Comparison of ENCODE assay signal across 16 cellular contexts in genomic region chr17:61291457-61292311, GRCh38.
DNase-seq lines count a peak whose midpoint lies in the region; ATAC-seq, FAIRE-seq and TF ChIP-seq lines count a peak whose summit lies in the region.
"Had no signal": no experiment of that assay in that cellular context is flagged by ENCODE, and none has a peak within 500 bp of the region (broad histone marks: within the 10 kb centered on the region; RNA-seq: fewer than 3 reads in every experiment).

No MANE protein-coding gene starts in this region.

- no peak overlapping the region for H3K23ac ChIP-seq in mesenchymal stem cell (ENCODE audit: low read length in 2 of 2)

- CTCF ChIA-PET in K562 (lab: Yijun Ruan, JAX; ENCODE audit: low intra/inter-chr PET ratio): interaction anchor here (0.6 kb wide), 1 partner anchor 1951 kb away, joined by 6 read pairs; no protein-coding TSS in a partner anchor

- H3K36me3 Mint-ChIP-seq in activated T-cell treated with anti-CD3 and anti-CD28 coated beads, Interleukin-2, amount 50 U/mL, for 72 hours (ENCODE audit: insufficient read depth in 2 of 2): no peaks in the 10 kb centered on the region
- H3K36me3 Mint-ChIP-seq: CD4-positive, CD25-positive, alpha-beta regulatory T cell; natural killer cell treated with Interleukin-12 subunit alpha and Interleukin-12 subunit beta and Interleukin-15 and Interleukin-18, amount 100 ng/mL, for 72 hours had no signal

- TF ChIP-seq POLR2A in K562 (conservative IDR thresholded peaks at IDR 0.05): no peak

- H2BK5ac ChIP-seq in mesenchymal stem cell (ENCODE audit: low read depth, low read length, poor library complexity, severe bottlenecking): no peak overlapping the region

- no peaks in the 10 kb centered on the region for H3K36me3 ChIP-seq in K562 (ENCODE audit: control insufficient read depth, insufficient read depth, low read length)
- H3K36me3 ChIP-seq in mesenchymal stem cell (ENCODE audit: control insufficient read depth in 1 of 2, insufficient read depth in 2 of 2, low read depth in 1 of 2, low read length in 2 of 2): no peaks in the 10 kb centered on the region

- TF ChIP-seq EP300 in K562 (IDR thresholded peaks at IDR 0.05; ENCODE audit: low read length): no peak

- no peak overlapping the region for H2AK5ac ChIP-seq in mesenchymal stem cell (ENCODE audit: low read length, severe bottlenecking)

- H3K9ac ChIP-seq in K562 (ENCODE audit: insufficient read depth in 1 of 2, low read depth in 2 of 2, low read length in 2 of 2): no peak overlapping the region
- no peak overlapping the region for H3K9ac ChIP-seq in mesenchymal stem cell (ENCODE audit: low read length)

- no peak overlapping the region for H3K4me3 ChIP-seq in K562
- H3K4me3 ChIP-seq in mesenchymal stem cell (ENCODE audit: insufficient read depth in 1 of 2, low read depth in 1 of 2, low read length in 2 of 2): no peak overlapping the region

- FAIRE-seq in K562 (lab: Jason Lieb, UNC) (no peak), urothelium cell line (lab: Jason Lieb, UNC) (peak; percentile 84)
- FAIRE-seq: A204.1 had no signal

- ATAC-seq in activated T-cell treated with anti-CD3 and anti-CD28 coated beads, Interleukin-2, amount 50 U/mL, for 72 hours (replicated peaks in 1 of 2): no peak
- no peak for ATAC-seq in K562
- ATAC-seq in GM18502 (IDR thresholded peaks at IDR 0.05; ENCODE audit: poor library complexity, unreplicated experiment): no peak
- ATAC-seq: natural killer cell treated with Interleukin-12 subunit alpha and Interleukin-12 subunit beta and Interleukin-15 and Interleukin-18, amount 100 ng/mL, for 72 hours had no signal

- BruUV-seq in K562 (replicated peaks; lab: Mats Ljungman, UMichigan): no TSS peak

- intact Hi-C loops in K562 (cut with micrococcal nuclease): no loop called here

- H2AFZ ChIP-seq in K562 (ENCODE audit: low read depth, low read length) (no peak overlapping the region), mesenchymal stem cell (ENCODE audit: low read depth, low read length) (no peak overlapping the region)

- no peaks in the 10 kb centered on the region for H3K9me1 ChIP-seq in K562 (ENCODE audit: control insufficient read depth, insufficient read depth, low read length)

- no peaks in the 10 kb centered on the region for H3K79me2 ChIP-seq in K562 (ENCODE audit: control insufficient read depth, insufficient read depth, low read length)

- no peaks in the 10 kb centered on the region for H3K9me3 Mint-ChIP-seq in activated T-cell treated with anti-CD3 and anti-CD28 coated beads, Interleukin-2, amount 50 U/mL, for 72 hours
- H3K9me3 Mint-ChIP-seq: CD4-positive, CD25-positive, alpha-beta regulatory T cell; natural killer cell treated with Interleukin-12 subunit alpha and Interleukin-12 subunit beta and Interleukin-15 and Interleukin-18, amount 100 ng/mL, for 72 hours had no signal

- H2BK15ac ChIP-seq in mesenchymal stem cell (ENCODE audit: low read depth, poor library complexity, severe bottlenecking): no peak overlapping the region

- TF ChIP-seq RAD21 in K562 (CRISPR knock-in tag; conservative IDR thresholded peaks at IDR 0.05 in 1 of 2, IDR thresholded peaks at IDR 0.05 in 1 of 2): no peak

- H3K18ac ChIP-seq in mesenchymal stem cell (ENCODE audit: low read depth in 1 of 2, low read length in 2 of 2): peak overlapping the region; percentile 29 to 41

- H3K27me3 ChIP-seq in K562 (ENCODE audit: control insufficient read depth in 2 of 2, insufficient read depth in 2 of 2, low read length in 2 of 2): peaks cover 17 to 22% of the 10 kb centered on the region in 2 experiments; a peak in 4 of 5 replicates
- H3K27me3 ChIP-seq in mesenchymal stem cell (ENCODE audit: control insufficient read depth in 1 of 2, insufficient read depth in 1 of 2, low read length in 2 of 2): no peaks in the 10 kb centered on the region

- POLR2A ChIA-PET in K562 (lab: Yijun Ruan, JAX): interaction anchor here (0.6 to 0.7 kb wide), 2 partner anchors 157 to 738 kb away, joined by 3 read pairs; no protein-coding TSS in a partner anchor

- H3K27ac ChIP-seq in K562 (ENCODE audit: extremely low read depth, low read depth, low read length) (no peak overlapping the region), mesenchymal stem cell (ENCODE audit: low read length, poor library complexity, severe bottlenecking) (no peak overlapping the region)

- in situ Hi-C loops in K562 (cut with MboI): no loop called here

- H3K4me1 ChIP-seq in K562 (replicated peaks in 1 of 2; ENCODE audit: control insufficient read depth in 2 of 2, insufficient read depth in 2 of 2, low read length in 2 of 2) (no peaks in the 10 kb centered on the region), mesenchymal stem cell (ENCODE audit: control insufficient read depth, insufficient read depth, low read depth, low read length) (peaks cover 3% of the 10 kb centered on the region)

- H4K8ac ChIP-seq in mesenchymal stem cell (ENCODE audit: low read length): no peak overlapping the region

- H4K91ac ChIP-seq in mesenchymal stem cell (ENCODE audit: low read length): peak overlapping the region; percentile 55

- H3K9me3 ChIP-seq in K562 (replicated peaks; ENCODE audit: control insufficient read depth, insufficient read depth, low read depth, low read length): no peaks in the 10 kb centered on the region
- no peaks in the 10 kb centered on the region for H3K9me3 ChIP-seq in mesenchymal stem cell (ENCODE audit: control insufficient read depth, low read length)

- no peak overlapping the region for H3K4ac ChIP-seq in mesenchymal stem cell (ENCODE audit: low read depth in 1 of 2, low read length in 2 of 2)

- H3K27ac Mint-ChIP-seq in activated T-cell treated with anti-CD3 and anti-CD28 coated beads, Interleukin-2, amount 50 U/mL, for 72 hours: peak overlapping the region; percentile 73
- H3K27ac Mint-ChIP-seq: CD4-positive, CD25-positive, alpha-beta regulatory T cell; natural killer cell treated with Interleukin-12 subunit alpha and Interleukin-12 subunit beta and Interleukin-15 and Interleukin-18, amount 100 ng/mL, for 72 hours had no signal

- H2BK120ac ChIP-seq in mesenchymal stem cell (ENCODE audit: low read depth, low read length): no peak overlapping the region

- 0% methylated on average over 10 of the region's 10 CpGs for WGBS in K562 (ENCODE audit: insufficient coverage, low coverage, missing lambda C conversion rate)
- 68% methylated on average over 10 of the region's 10 CpGs for WGBS in mesenchymal stem cell

- H3K14ac ChIP-seq in mesenchymal stem cell (ENCODE audit: low read length in 2 of 2): no peak overlapping the region

- no peak overlapping the region for H3K4me3 Mint-ChIP-seq in activated T-cell treated with anti-CD3 and anti-CD28 coated beads, Interleukin-2, amount 50 U/mL, for 72 hours
- H3K4me3 Mint-ChIP-seq: CD4-positive, CD25-positive, alpha-beta regulatory T cell; natural killer cell treated with Interleukin-12 subunit alpha and Interleukin-12 subunit beta and Interleukin-15 and Interleukin-18, amount 100 ng/mL, for 72 hours had no signal

- H3K27me3 Mint-ChIP-seq in activated T-cell treated with anti-CD3 and anti-CD28 coated beads, Interleukin-2, amount 50 U/mL, for 72 hours (ENCODE audit: low read depth): no peaks in the 10 kb centered on the region
- H3K27me3 Mint-ChIP-seq: CD4-positive, CD25-positive, alpha-beta regulatory T cell; natural killer cell treated with Interleukin-12 subunit alpha and Interleukin-12 subunit beta and Interleukin-15 and Interleukin-18, amount 100 ng/mL, for 72 hours had no signal

- TF ChIP-seq CTCF in K562 (IDR thresholded peaks at IDR 0.05 in 2 of 3, conservative IDR thresholded peaks at IDR 0.05 in 1 of 3; ENCODE audit: insufficient read depth in 2 of 3, low read depth in 1 of 3, low read length in 3 of 3): no peak

- peak overlapping the region; percentile 59 to 70 for H2BK12ac ChIP-seq in mesenchymal stem cell (ENCODE audit: low read length in 2 of 2)

- H4K20me1 ChIP-seq in K562 (replicated peaks; ENCODE audit: control insufficient read depth, insufficient read depth, low read length): no peaks in the 10 kb centered on the region

- H3K79me1 ChIP-seq in mesenchymal stem cell (replicated peaks; ENCODE audit: low read length, poor library complexity, severe bottlenecking): no peaks in the 10 kb centered on the region

- H3K4me1 Mint-ChIP-seq in activated T-cell treated with anti-CD3 and anti-CD28 coated beads, Interleukin-2, amount 50 U/mL, for 72 hours (ENCODE audit: low read depth): peaks cover 4% of the 10 kb centered on the region

- no peak for DNase-seq in activated T-cell treated with anti-CD3 and anti-CD28 coated beads, Interleukin-2, amount 50 U/mL, for 72 hours
- DNase-seq in activated T-cell treated with anti-CD3 and anti-CD28 coated beads, Interleukin-2, amount 50 U/mL, for 48 hours: no peak
- DNase-seq in K562 (ENCODE audit: extremely low read depth in 1 of 4, low spot score in 3 of 4) (no peak), mesenchymal stem cell (peak; percentile 35), urothelium cell line (ENCODE audit: low spot score) (no peak), GM19238 (ENCODE audit: insufficient read length, low spot score) (no peak)
- no peak for DNase-seq in activated CD8-positive, alpha-beta memory T cell treated with anti-CD3 and anti-CD28 coated beads for 24 hours
- DNase-seq: activated CD8-positive, alpha-beta memory T cell treated with anti-CD3 and anti-CD28 coated beads, Interleukin-2, amount 50 U/mL, for 48 hours; activated naive CD4-positive, alpha-beta T cell treated with Interleukin-2 at 50 U/mL for 16 hours; CD4-positive, CD25-positive, alpha-beta regulatory T cell; GOT3; retina; stimulated activated CD4-positive, alpha-beta T cell treated with anti-CD3 and anti-CD28 coated beads, Interleukin-2, amount 100 ng/mL, for 24 hours had no signal

- H3K4me2 ChIP-seq in K562 (ENCODE audit: insufficient read depth, low read length) (no peak overlapping the region), mesenchymal stem cell (ENCODE audit: low read length, poor library complexity, severe bottlenecking) (no peak overlapping the region)

TF ChIP-seq in K562, 482 proteins besides CTCF, POLR2A, EP300 and RAD21:
- no peak for TF ChIP-seq NR2C2 (CRISPR knock-in tag; IDR thresholded peaks at IDR 0.05)
- TF ChIP-seq NR2C2 (tag; IDR thresholded peaks at IDR 0.05): 0 out of 2 replicates have a peak, but pooled peaks have one; percentile 2
- TF ChIP-seq ZNF507 (tag; conservative IDR thresholded peaks at IDR 0.05): no peak
- TF ChIP-seq MXI1 (IDR thresholded peaks at IDR 0.05; ENCODE audit: low read depth, low read length): no peak
- TF ChIP-seq DACH1 (IDR thresholded peaks at IDR 0.05; ENCODE audit: partially characterized antibody): no peak
- TF ChIP-seq ZNF41 (CRISPR knock-in tag; conservative IDR thresholded peaks at IDR 0.05): no peak
- TF ChIP-seq RBM25 (IDR thresholded peaks at IDR 0.05; ENCODE audit: low read depth, low read length, severe bottlenecking): no peak
